In the genomic region with DNA sequence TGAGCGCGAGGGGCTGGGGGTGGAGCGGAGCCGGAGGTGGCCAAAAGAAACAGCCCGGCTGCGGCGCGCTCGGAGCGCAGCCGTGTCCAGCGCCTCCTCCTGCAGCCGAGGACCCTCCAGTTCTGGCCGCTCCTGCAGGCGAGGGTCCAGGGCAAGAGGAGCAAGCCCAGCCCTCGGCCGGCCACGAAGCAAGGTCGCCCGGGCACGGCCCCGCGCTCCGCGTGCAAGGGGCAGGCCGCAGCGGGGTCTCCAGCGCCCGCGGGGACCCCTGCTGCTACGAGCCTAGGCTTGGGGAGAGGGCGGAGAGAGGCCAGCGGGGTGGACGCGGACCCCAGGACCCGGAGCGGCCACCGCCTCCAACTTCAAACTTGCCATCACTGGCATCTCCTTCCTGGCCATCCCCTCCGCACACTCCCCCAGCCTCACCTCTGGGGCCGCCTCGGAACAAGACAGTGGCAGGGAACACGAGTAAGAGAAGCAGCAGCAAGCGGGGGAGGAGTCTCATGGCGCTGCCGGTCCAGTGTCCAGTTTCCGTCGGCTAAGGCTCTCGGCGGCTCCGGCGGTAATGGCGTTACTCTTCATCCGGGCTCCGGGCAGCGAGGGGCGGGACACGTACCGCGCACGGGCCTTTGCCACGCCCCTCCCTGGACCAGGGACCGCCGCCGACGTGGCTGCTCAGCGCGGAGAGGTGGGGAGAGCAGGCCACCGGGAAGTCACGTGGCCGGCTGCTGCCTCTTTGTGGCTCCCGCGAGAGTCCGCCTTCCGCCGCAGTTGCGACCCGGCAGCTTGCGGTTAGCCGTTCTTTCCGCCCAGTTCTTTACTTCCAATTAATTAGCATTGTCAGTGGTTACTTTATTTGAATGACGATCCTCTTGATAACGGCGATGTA, we compare ENCODE assay signal across 1 cellular context.
TF ChIP-seq lines count a peak whose summit lies in the region.

SSR1 (minus strand) TSS at position 584 of the 889 bp plus-strand sequence; CDS start at position 505, 79 bp downstream.

TF ChIP-seq in GM12878, 131 proteins besides CTCF, POLR2A, EP300 and RAD21 (continued from another document and continues in another):
- TF ChIP-seq MLLT1 (IDR thresholded peaks at IDR 0.05) (peak; percentile 89; the same call in 1 of the 2 replicates), TCF12 (IDR thresholded peaks at IDR 0.05; ENCODE audit: low read depth, low read length) (peak; percentile 41; the same call in 1 of the 2 replicates), POLR2AphosphoS2 (IDR thresholded peaks at IDR 0.05; ENCODE audit: low read depth, low read length) (peak; percentile 55; the same call in 1 of the 2 replicates), GABPA (IDR thresholded peaks at IDR 0.05; ENCODE audit: low read depth) (0 out of 2 replicates have a peak, but pooled peaks have one; percentile 53), NR2C1 (IDR thresholded peaks at IDR 0.05) (no peak), ATF7 (IDR thresholded peaks at IDR 0.05; ENCODE audit: low read depth) (peak; percentile 54), BCL11A (IDR thresholded peaks at IDR 0.05; ENCODE audit: low read depth, low read length) (peak; percentile 31; the same call in 1 of the 2 replicates), NR2F1 (conservative IDR thresholded peaks at IDR 0.05) (peak; percentile 48; the same call in 1 of the 2 replicates), IRF5 (IDR thresholded peaks at IDR 0.05; ENCODE audit: borderline replicate concordance) (peak; percentile 87), MEF2B (IDR thresholded peaks at IDR 0.05; ENCODE audit: partially characterized antibody, poor library complexity, severe bottlenecking) (peak; percentile 39), SREBF2 (IDR thresholded peaks at IDR 0.05; ENCODE audit: low read length) (no peak), IKZF1 (conservative IDR thresholded peaks at IDR 0.05) (peak; percentile 77), MYB (IDR thresholded peaks at IDR 0.05; ENCODE audit: borderline replicate concordance, low read depth, low read length) (no peak), RELB (IDR thresholded peaks at IDR 0.05; ENCODE audit: low read depth) (peak; percentile 53), ZBTB33 (IDR thresholded peaks at IDR 0.05) (no peak), CREB1 (IDR thresholded peaks at IDR 0.05; ENCODE audit: low read depth) (peak; percentile 60), NRF1 (conservative IDR thresholded peaks at IDR 0.05; ENCODE audit: low read depth, low read length) (0 out of 2 replicates have a peak, but pooled peaks have one; percentile 22), TCF7 (IDR thresholded peaks at IDR 0.05; ENCODE audit: borderline replicate concordance) (no peak), HDGF (IDR thresholded peaks at IDR 0.05) (peak; percentile 90), FOXM1 (IDR thresholded peaks at IDR 0.05; ENCODE audit: low read depth, low read length) (no peak), STAT3 (IDR thresholded peaks at IDR 0.05; ENCODE audit: low read depth, low read length) (peak; percentile 59; the same call in 1 of the 2 replicates), GATAD2B (conservative IDR thresholded peaks at IDR 0.05; ENCODE audit: low read depth) (peak; percentile 26; the same call in 1 of the 2 replicates), RUNX3 (IDR thresholded peaks at IDR 0.05; ENCODE audit: low read length) (peak; percentile 98), TARDBP (IDR thresholded peaks at IDR 0.05; ENCODE audit: borderline replicate concordance) (0 out of 2 replicates have a peak, but pooled peaks have one; percentile 11), NFYA (IDR thresholded peaks at IDR 0.05; ENCODE audit: borderline replicate concordance, low read depth, low read length) (no peak), SPI1 (IDR thresholded peaks at IDR 0.05; ENCODE audit: borderline replicate concordance, insufficient read depth, low read depth, low read length) (peak; percentile 6; the same call in 1 of the 2 replicates), ETV6 (conservative IDR thresholded peaks at IDR 0.05 in 1 of 2, IDR thresholded peaks at IDR 0.05 in 1 of 2; ENCODE audit: borderline replicate concordance in 1 of 2, low read depth in 1 of 2) (peak in 1 of 2 experiments; percentile 48; a peak in 1 of 4 replicates), FOXK2 (IDR thresholded peaks at IDR 0.05) (peak; percentile 46; the same call in 1 of the 2 replicates), NFIC (IDR thresholded peaks at IDR 0.05; ENCODE audit: low read depth, low read length) (no peak), DPF2 (IDR thresholded peaks at IDR 0.05) (peak; percentile 67; the same call in 1 of the 2 replicates), HSF1 (IDR thresholded peaks at IDR 0.05; ENCODE audit: low read depth, low read length) (no peak), RAD51 (IDR thresholded peaks at IDR 0.05) (peak; percentile 97), POU2F2 (IDR thresholded peaks at IDR 0.05; ENCODE audit: borderline replicate concordance, low read depth, low read length) (0 out of 3 replicates have a peak, but pooled peaks have one; percentile 8), CHD2 (IDR thresholded peaks at IDR 0.05; ENCODE audit: borderline replicate concordance, low read depth, low read length) (peak; percentile 100), MAX (IDR thresholded peaks at IDR 0.05; ENCODE audit: low read depth, low read length) (peak; percentile 89), RCOR1 (conservative IDR thresholded peaks at IDR 0.05; ENCODE audit: low read depth, low read length) (peak; percentile 96; the same call in 1 of the 2 replicates), BHLHE40 (IDR thresholded peaks at IDR 0.05; ENCODE audit: borderline replicate concordance in 1 of 2, low read depth in 2 of 2, low read length in 1 of 2) (peak; percentile 88 to 96), MXI1 (IDR thresholded peaks at IDR 0.05; ENCODE audit: low read depth, low read length) (peak; percentile 86), BACH1 (IDR thresholded peaks at IDR 0.05; ENCODE audit: borderline replicate concordance) (peak; percentile 67; the same call in 1 of the 2 replicates), RELA (IDR thresholded peaks at IDR 0.05; ENCODE audit: borderline replicate concordance, partially characterized antibody) (peak; percentile 85)
- TF ChIP-seq, protein P1, sequence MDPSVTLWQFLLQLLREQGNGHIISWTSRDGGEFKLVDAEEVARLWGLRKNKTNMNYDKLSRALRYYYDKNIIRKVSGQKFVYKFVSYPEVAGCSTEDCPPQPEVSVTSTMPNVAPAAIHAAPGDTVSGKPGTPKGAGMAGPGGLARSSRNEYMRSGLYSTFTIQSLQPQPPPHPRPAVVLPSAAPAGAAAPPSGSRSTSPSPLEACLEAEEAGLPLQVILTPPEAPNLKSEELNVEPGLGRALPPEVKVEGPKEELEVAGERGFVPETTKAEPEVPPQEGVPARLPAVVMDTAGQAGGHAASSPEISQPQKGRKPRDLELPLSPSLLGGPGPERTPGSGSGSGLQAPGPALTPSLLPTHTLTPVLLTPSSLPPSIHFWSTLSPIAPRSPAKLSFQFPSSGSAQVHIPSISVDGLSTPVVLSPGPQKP (IDR thresholded peaks at IDR 0.05; ENCODE audit: low read depth, low read length) = 0 out of 2 replicates have a peak, but pooled peaks have one; percentile 25
- TF ChIP-seq, protein P2, sequence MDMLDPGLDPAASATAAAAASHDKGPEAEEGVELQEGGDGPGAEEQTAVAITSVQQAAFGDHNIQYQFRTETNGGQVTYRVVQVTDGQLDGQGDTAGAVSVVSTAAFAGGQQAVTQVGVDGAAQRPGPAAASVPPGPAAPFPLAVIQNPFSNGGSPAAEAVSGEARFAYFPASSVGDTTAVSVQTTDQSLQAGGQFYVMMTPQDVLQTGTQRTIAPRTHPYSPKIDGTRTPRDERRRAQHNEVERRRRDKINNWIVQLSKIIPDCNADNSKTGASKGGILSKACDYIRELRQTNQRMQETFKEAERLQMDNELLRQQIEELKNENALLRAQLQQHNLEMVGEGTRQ (IDR thresholded peaks at IDR 0.05; ENCODE audit: borderline replicate concordance, low read depth, low read length) = peak; percentile 91
- TF ChIP-seq, protein P3, sequence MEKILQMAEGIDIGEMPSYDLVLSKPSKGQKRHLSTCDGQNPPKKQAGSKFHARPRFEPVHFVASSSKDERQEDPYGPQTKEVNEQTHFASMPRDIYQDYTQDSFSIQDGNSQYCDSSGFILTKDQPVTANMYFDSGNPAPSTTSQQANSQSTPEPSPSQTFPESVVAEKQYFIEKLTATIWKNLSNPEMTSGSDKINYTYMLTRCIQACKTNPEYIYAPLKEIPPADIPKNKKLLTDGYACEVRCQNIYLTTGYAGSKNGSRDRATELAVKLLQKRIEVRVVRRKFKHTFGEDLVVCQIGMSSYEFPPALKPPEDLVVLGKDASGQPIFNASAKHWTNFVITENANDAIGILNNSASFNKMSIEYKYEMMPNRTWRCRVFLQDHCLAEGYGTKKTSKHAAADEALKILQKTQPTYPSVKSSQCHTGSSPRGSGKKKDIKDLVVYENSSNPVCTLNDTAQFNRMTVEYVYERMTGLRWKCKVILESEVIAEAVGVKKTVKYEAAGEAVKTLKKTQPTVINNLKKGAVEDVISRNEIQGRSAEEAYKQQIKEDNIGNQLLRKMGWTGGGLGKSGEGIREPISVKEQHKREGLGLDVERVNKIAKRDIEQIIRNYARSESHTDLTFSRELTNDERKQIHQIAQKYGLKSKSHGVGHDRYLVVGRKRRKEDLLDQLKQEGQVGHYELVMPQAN (conservative IDR thresholded peaks at IDR 0.05) = peak; percentile 66; the same call in 1 of the 2 replicates
- TF ChIP-seq, protein P4, sequence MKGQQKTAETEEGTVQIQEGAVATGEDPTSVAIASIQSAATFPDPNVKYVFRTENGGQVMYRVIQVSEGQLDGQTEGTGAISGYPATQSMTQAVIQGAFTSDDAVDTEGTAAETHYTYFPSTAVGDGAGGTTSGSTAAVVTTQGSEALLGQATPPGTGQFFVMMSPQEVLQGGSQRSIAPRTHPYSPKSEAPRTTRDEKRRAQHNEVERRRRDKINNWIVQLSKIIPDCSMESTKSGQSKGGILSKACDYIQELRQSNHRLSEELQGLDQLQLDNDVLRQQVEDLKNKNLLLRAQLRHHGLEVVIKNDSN (IDR thresholded peaks at IDR 0.05; ENCODE audit: borderline replicate concordance, extremely low read length, insufficient read depth, low read depth, low read length) = peak; percentile 97
